In the genomic region with DNA sequence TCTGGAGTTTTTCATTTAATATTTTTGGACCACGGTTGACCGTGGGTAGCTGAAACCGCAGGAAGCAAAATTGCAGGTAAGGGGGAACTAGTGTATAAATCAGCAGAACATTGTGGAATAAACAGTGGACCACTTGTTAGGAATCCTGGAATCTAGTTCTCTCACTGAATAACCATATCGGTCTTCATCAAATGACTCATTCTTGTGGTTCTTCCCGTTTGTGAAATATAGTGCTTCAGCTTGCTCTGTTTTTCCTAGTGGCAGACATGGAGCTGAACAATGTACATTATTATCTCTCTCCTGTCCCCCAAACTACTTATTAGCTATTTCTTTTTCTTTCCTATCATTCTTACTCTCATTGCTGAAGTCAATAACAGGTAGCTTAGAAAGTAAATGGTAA, we compare ENCODE assay signal across 24 cellular contexts.
DNase-seq lines count a peak whose midpoint lies in the region; ATAC-seq and TF ChIP-seq lines count a peak whose summit lies in the region.
"Had no signal": no experiment of that assay in that cellular context is flagged by ENCODE, and none has a peak within 500 bp of the region (broad histone marks: within the 10 kb centered on the region; RNA-seq: fewer than 3 reads in every experiment).

No MANE protein-coding gene starts in this region.

- CTCF ChIA-PET in activated CD4-positive, alpha-beta memory T cell treated with anti-CD3 and anti-CD28 coated beads, Interleukin-2, amount 10 ng/mL, durations not matched to agents 7 days and 5 days (lab: Charles Lee), result no interaction called here
- CTCF ChIA-PET in activated CD8-positive, alpha-beta T cell treated with anti-CD3 and anti-CD28 coated beads, Interleukin-2, amount 10 ng/mL, durations not matched to agents 7 days and 5 days (lab: Charles Lee), result no interaction called here

- DNase-seq in AML-193 (lab: John Stamatoyannopoulos, UW) (peak; percentile 11 to 14), Kasumi-1 (lab: John Stamatoyannopoulos, UW) (peak; percentile 49 to 66), SK-MEL-5 (ENCODE audit: low read depth, low spot score) (peak; percentile 14), fibroblast of mammary gland (ENCODE audit: low read depth) (peak; percentile 48)
- no peak for DNase-seq in activated CD4-positive, alpha-beta memory T cell treated with anti-CD3 and anti-CD28 coated beads, Interleukin-2, amount 10 ng/mL, durations not matched to agents 7 days and 5 days
- no peak for DNase-seq in activated CD8-positive, alpha-beta T cell treated with anti-CD3 and anti-CD28 coated beads, Interleukin-2, amount 10 ng/mL, durations not matched to agents 7 days and 5 days
- DNase-seq: activated CD4-positive, alpha-beta T cell treated with anti-CD3 and anti-CD28 coated beads for 48 hours; activated CD8-positive, alpha-beta memory T cell treated with anti-CD3 and anti-CD28 coated beads, Interleukin-2, amount 50 U/mL, for 4 hours; caudate nucleus; CD4-positive, alpha-beta T cell; DMS53; left lung; NCI-H1105 treated with DMSO at 0.1 percent for 48 hours; NCI-H2107; NCI-H526; stimulated activated CD4-positive, alpha-beta T cell treated with anti-CD3 and anti-CD28 coated beads, Interleukin-4, amount 100 ng/mL, for 4 hours; substantia nigra; T-helper 9 cell had no signal

- H3K4me3 Mint-ChIP-seq in activated CD4-positive, alpha-beta memory T cell treated with anti-CD3 and anti-CD28 coated beads, Interleukin-2, amount 10 ng/mL, durations not matched to agents 7 days and 5 days, result no peak overlapping the region
- H3K4me3 Mint-ChIP-seq in activated CD8-positive, alpha-beta T cell treated with anti-CD3 and anti-CD28 coated beads, Interleukin-2, amount 10 ng/mL, durations not matched to agents 7 days and 5 days, result no peak overlapping the region
- H3K4me3 Mint-ChIP-seq: CD4-positive, alpha-beta T cell had no signal

- no peak overlapping the region for H3K4me3 ChIP-seq in fibroblast of mammary gland (ENCODE audit: control insufficient read depth, low read depth, low read length)
- H3K4me3 ChIP-seq: left lung, smooth muscle cell, vagina had no signal

- H3K36me3 Mint-ChIP-seq in activated CD4-positive, alpha-beta memory T cell treated with anti-CD3 and anti-CD28 coated beads, Interleukin-2, amount 10 ng/mL, durations not matched to agents 7 days and 5 days (ENCODE audit: low read depth), result no peaks in the 10 kb centered on the region
- H3K36me3 Mint-ChIP-seq in activated CD8-positive, alpha-beta T cell treated with anti-CD3 and anti-CD28 coated beads, Interleukin-2, amount 10 ng/mL, durations not matched to agents 7 days and 5 days (ENCODE audit: low read depth), result no peaks in the 10 kb centered on the region

- no peaks in the 10 kb centered on the region for H3K9me3 Mint-ChIP-seq in activated CD4-positive, alpha-beta memory T cell treated with anti-CD3 and anti-CD28 coated beads, Interleukin-2, amount 10 ng/mL, durations not matched to agents 7 days and 5 days
- H3K9me3 Mint-ChIP-seq in activated CD8-positive, alpha-beta T cell treated with anti-CD3 and anti-CD28 coated beads, Interleukin-2, amount 10 ng/mL, durations not matched to agents 7 days and 5 days (ENCODE audit: insufficient read depth), result no peaks in the 10 kb centered on the region
- H3K9me3 Mint-ChIP-seq: CD4-positive, alpha-beta T cell had no signal

- no peaks in the 10 kb centered on the region for H3K4me1 Mint-ChIP-seq in activated CD4-positive, alpha-beta memory T cell treated with anti-CD3 and anti-CD28 coated beads, Interleukin-2, amount 10 ng/mL, durations not matched to agents 7 days and 5 days
- H3K4me1 Mint-ChIP-seq in activated CD8-positive, alpha-beta T cell treated with anti-CD3 and anti-CD28 coated beads, Interleukin-2, amount 10 ng/mL, durations not matched to agents 7 days and 5 days (ENCODE audit: low read depth), result no peaks in the 10 kb centered on the region

- in situ Hi-C loops in SK-MEL-5 (cut with HindIII; ENCODE audit: low pct_unique_long_range_greater_than_20kb, low sequenced_read_pairs), result no loop called here

- peaks cover 8% of the 10 kb centered on the region for H3K27me3 Mint-ChIP-seq in activated CD4-positive, alpha-beta memory T cell treated with anti-CD3 and anti-CD28 coated beads, Interleukin-2, amount 10 ng/mL, durations not matched to agents 7 days and 5 days
- peaks cover 8% of the 10 kb centered on the region for H3K27me3 Mint-ChIP-seq in activated CD8-positive, alpha-beta T cell treated with anti-CD3 and anti-CD28 coated beads, Interleukin-2, amount 10 ng/mL, durations not matched to agents 7 days and 5 days (ENCODE audit: low read depth)

- no peak overlapping the region for H3K27ac Mint-ChIP-seq in activated CD4-positive, alpha-beta memory T cell treated with anti-CD3 and anti-CD28 coated beads, Interleukin-2, amount 10 ng/mL, durations not matched to agents 7 days and 5 days
- H3K27ac Mint-ChIP-seq in activated CD8-positive, alpha-beta T cell treated with anti-CD3 and anti-CD28 coated beads, Interleukin-2, amount 10 ng/mL, durations not matched to agents 7 days and 5 days, result no peak overlapping the region
- H3K27ac Mint-ChIP-seq: CD4-positive, alpha-beta T cell had no signal

- TF ChIP-seq CTCF in fibroblast of mammary gland (conservative IDR thresholded peaks at IDR 0.05; ENCODE audit: control insufficient read depth, insufficient read depth, low read depth, low read length), result peak; percentile 2

- POLR2A ChIA-PET in activated CD4-positive, alpha-beta memory T cell treated with anti-CD3 and anti-CD28 coated beads, Interleukin-2, amount 10 ng/mL, durations not matched to agents 7 days and 5 days (lab: Charles Lee), result no interaction called here
- POLR2A ChIA-PET in activated CD8-positive, alpha-beta T cell treated with anti-CD3 and anti-CD28 coated beads, Interleukin-2, amount 10 ng/mL, durations not matched to agents 7 days and 5 days (lab: Charles Lee), result no interaction called here

- ATAC-seq in HG03196 (IDR thresholded peaks at IDR 0.05; ENCODE audit: unreplicated experiment), result no peak
- ATAC-seq in HG02678 (IDR thresholded peaks at IDR 0.05; ENCODE audit: unreplicated experiment), result no peak
- ATAC-seq in activated CD8-positive, alpha-beta T cell treated with anti-CD3 and anti-CD28 coated beads, Interleukin-2, amount 10 ng/mL, durations not matched to agents 7 days and 5 days, result no peak
- ATAC-seq: esophagus mucosa, HCT116, left lung had no signal

Comparison
In these comparisons a context has a peak if more than half of its experiments do, and no peak if none do; other contexts are left out.
1. DNase-seq: peak in AML-193 (2 of 2), Kasumi-1 (2 of 2), SK-MEL-5 (single experiment) and fibroblast of mammary gland (single experiment); none in activated CD4-positive, alpha-beta memory T cell treated with anti-CD3 and anti-CD28 coated beads, Interleukin-2, amount 10 ng/mL, durations not matched to agents 7 days and 5 days (single experiment) and activated CD8-positive, alpha-beta T cell treated with anti-CD3 and anti-CD28 coated beads, Interleukin-2, amount 10 ng/mL, durations not matched to agents 7 days and 5 days (single experiment).